1 cellular context compared by ENCODE assay signal in the genomic region with DNA sequence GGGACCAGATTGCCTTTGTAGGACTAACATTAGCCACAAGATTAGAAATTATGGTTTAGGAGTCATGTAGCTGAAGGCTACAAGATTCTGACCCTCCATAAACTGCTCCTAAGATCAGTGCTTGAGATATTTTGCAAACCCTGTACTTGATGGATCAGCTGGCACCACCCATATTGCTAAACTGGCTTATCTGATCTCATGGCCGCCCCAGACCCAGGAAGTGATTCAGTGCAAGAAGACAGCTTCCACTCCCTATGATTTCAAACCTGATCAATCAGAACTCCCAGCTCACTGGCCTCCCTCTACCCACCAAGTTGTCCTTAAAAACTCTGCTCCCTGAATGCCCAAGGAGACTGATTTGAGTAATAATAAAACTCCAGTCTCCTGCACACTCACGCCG. TPM values are rescaled to one million over a fixed set of nuclear protein-coding genes. Genes with fewer than 3 reads are reported as not detected.
"Had no signal": no experiment of that assay in that cellular context is flagged by ENCODE, and none has a peak within 500 bp of the region (broad histone marks: within the 10 kb centered on the region; RNA-seq: fewer than 3 reads in every experiment).

No MANE protein-coding gene starts in this region.

RNA-seq across cellular contexts. Expression of gene CDKL3, which starts 23.5 kb away (rescaled TPM):
- total RNA-seq: ascending aorta had no signal
